In genomic region chr13:108895220-108895704, GRCh38 we compare ENCODE assay signal across 8 cellular contexts.
DNase-seq lines count a peak whose midpoint lies in the region; ATAC-seq, FAIRE-seq and TF ChIP-seq lines count a peak whose summit lies in the region.

No MANE protein-coding gene starts in this region.

- CTCF ChIA-PET in activated naive CD4-positive, alpha-beta T cell treated with anti-CD3 and anti-CD28 coated beads, Interleukin-2, amount 10 ng/mL, durations not matched to agents 7 days and 5 days (lab: Charles Lee), result interaction anchor here (0.6 to 4.2 kb wide), 14 partner anchors 8 to 740 kb away, joined by 3 to 32 read pairs (median 3); no protein-coding TSS in a partner anchor

- in situ Hi-C loops in G401 (cut with HindIII; ENCODE audit: low sequenced_read_pairs), result no loop called here

- no peak for FAIRE-seq in HTR-8/SVneo (lab: Jason Lieb, UNC)

- ATAC-seq in HG03103 (IDR thresholded peaks at IDR 0.05; ENCODE audit: low read depth, unreplicated experiment), result peak; percentile 42

- DNase-seq in G401 (ENCODE audit: low spot score) (peak; percentile 25), OCI-M1 (lab: John Stamatoyannopoulos, UW) (peak; percentile 81), endothelial cell (ENCODE audit: low spot score) (peak; percentile 20), progenitor cell of endocrine pancreas (ENCODE audit: low spot score, unreplicated experiment) (no peak), HTR-8/SVneo (ENCODE audit: insufficient read length, low spot score) (no peak)
- no peak for DNase-seq in effector CD4-positive, alpha-beta T cell
- DNase-seq in activated naive CD4-positive, alpha-beta T cell treated with anti-CD3 and anti-CD28 coated beads, Interleukin-2, amount 10 ng/mL, durations not matched to agents 7 days and 5 days, result no peak

- TF ChIP-seq CTCF in endothelial cell (IDR thresholded peaks at IDR 0.05; ENCODE audit: unreplicated experiment) (peak; percentile 79), progenitor cell of endocrine pancreas (IDR thresholded peaks at IDR 0.05; ENCODE audit: unreplicated experiment) (peak; percentile 75)

- H3K9me3 Mint-ChIP-seq in endothelial cell (ENCODE audit: unreplicated experiment) (no peaks in the 10 kb centered on the region), progenitor cell of endocrine pancreas (ENCODE audit: low read depth) (no peaks in the 10 kb centered on the region)
- no peaks in the 10 kb centered on the region for H3K9me3 Mint-ChIP-seq in activated naive CD4-positive, alpha-beta T cell treated with anti-CD3 and anti-CD28 coated beads, Interleukin-2, amount 10 ng/mL, durations not matched to agents 7 days and 5 days

- H3K27me3 Mint-ChIP-seq in endothelial cell (ENCODE audit: unreplicated experiment) (no peaks in the 10 kb centered on the region), progenitor cell of endocrine pancreas (no peaks in the 10 kb centered on the region)
- H3K27me3 Mint-ChIP-seq in activated naive CD4-positive, alpha-beta T cell treated with anti-CD3 and anti-CD28 coated beads, Interleukin-2, amount 10 ng/mL, durations not matched to agents 7 days and 5 days, result peaks cover 8% of the 10 kb centered on the region

- H3K27ac Mint-ChIP-seq in endothelial cell (ENCODE audit: unreplicated experiment), result no peak overlapping the region
- H3K27ac Mint-ChIP-seq in progenitor cell of endocrine pancreas, result no peak overlapping the region
- no peak overlapping the region for H3K27ac Mint-ChIP-seq in activated naive CD4-positive, alpha-beta T cell treated with anti-CD3 and anti-CD28 coated beads, Interleukin-2, amount 10 ng/mL, durations not matched to agents 7 days and 5 days

- H3K36me3 Mint-ChIP-seq in endothelial cell (ENCODE audit: low read depth, unreplicated experiment), result no peaks in the 10 kb centered on the region
- H3K36me3 Mint-ChIP-seq in progenitor cell of endocrine pancreas (ENCODE audit: insufficient read depth), result no peaks in the 10 kb centered on the region
- no peaks in the 10 kb centered on the region for H3K36me3 Mint-ChIP-seq in activated naive CD4-positive, alpha-beta T cell treated with anti-CD3 and anti-CD28 coated beads, Interleukin-2, amount 10 ng/mL, durations not matched to agents 7 days and 5 days

- H3K4me3 Mint-ChIP-seq in endothelial cell (ENCODE audit: unreplicated experiment) (no peak overlapping the region), progenitor cell of endocrine pancreas (ENCODE audit: low read depth) (no peak overlapping the region)
- no peak overlapping the region for H3K4me3 Mint-ChIP-seq in activated naive CD4-positive, alpha-beta T cell treated with anti-CD3 and anti-CD28 coated beads, Interleukin-2, amount 10 ng/mL, durations not matched to agents 7 days and 5 days

- H3K4me1 Mint-ChIP-seq in endothelial cell (ENCODE audit: unreplicated experiment) (peaks cover 6% of the 10 kb centered on the region), progenitor cell of endocrine pancreas (ENCODE audit: low read depth) (peaks cover 9% of the 10 kb centered on the region)
- H3K4me1 Mint-ChIP-seq in activated naive CD4-positive, alpha-beta T cell treated with anti-CD3 and anti-CD28 coated beads, Interleukin-2, amount 10 ng/mL, durations not matched to agents 7 days and 5 days, result peaks cover 14% of the 10 kb centered on the region

Comparison
In these comparisons a context has a peak if more than half of its experiments do, and no peak if none do; other contexts are left out.
1. DNase-seq: peak in G401 (single experiment), OCI-M1 (single experiment) and endothelial cell (single experiment); none in progenitor cell of endocrine pancreas (single experiment), effector CD4-positive, alpha-beta T cell (single experiment), activated naive CD4-positive, alpha-beta T cell treated with anti-CD3 and anti-CD28 coated beads, Interleukin-2, amount 10 ng/mL, durations not matched to agents 7 days and 5 days (single experiment) and HTR-8/SVneo (single experiment).